In genomic region chr10:64086083-64086772, GRCh38 we compare ENCODE assay signal across 28 cellular contexts.
DNase-seq lines count a peak whose midpoint lies in the region; ATAC-seq and TF ChIP-seq lines count a peak whose summit lies in the region.
"Had no signal": no experiment of that assay in that cellular context is flagged by ENCODE, and none has a peak within 500 bp of the region (broad histone marks: within the 10 kb centered on the region; RNA-seq: fewer than 3 reads in every experiment).

No MANE protein-coding gene starts in this region.

- no peaks in the 10 kb centered on the region for H3K36me3 Mint-ChIP-seq in GM23338 (ENCODE audit: low read depth)
- H3K36me3 Mint-ChIP-seq: CD4-positive, CD25-positive, alpha-beta regulatory T cell had no signal

- no peak for TF ChIP-seq CTCF in GM23338 (conservative IDR thresholded peaks at IDR 0.05; ENCODE audit: low read depth in 2 of 2)

- H3K9me2 ChIP-seq in GM23338 (ENCODE audit: insufficient read depth) = no peaks in the 10 kb centered on the region; the same call in 1 of the 2 replicates

- H3K36me3 ChIP-seq in GM23338 (ENCODE audit: insufficient read depth) = no peaks in the 10 kb centered on the region
- H3K36me3 ChIP-seq in NT2/D1 (ENCODE audit: insufficient read depth, insufficient read length, low read length) = no peaks in the 10 kb centered on the region
- H3K36me3 ChIP-seq: BLaER1, SJCRH30 had no signal

- H3K27me3 ChIP-seq in GM23338 (ENCODE audit: insufficient read depth) = peaks cover 17% of the 10 kb centered on the region; the same call in 1 of the 2 replicates
- H3K27me3 ChIP-seq in NT2/D1 (ENCODE audit: insufficient read depth, insufficient read length) = no peaks in the 10 kb centered on the region
- H3K27me3 ChIP-seq: BLaER1, SJCRH30 had no signal

- H3K79me2 ChIP-seq in GM23338 (replicated peaks; ENCODE audit: insufficient read depth) = no peaks in the 10 kb centered on the region

- no peak overlapping the region for H2AFZ ChIP-seq in GM23338
- H2AFZ ChIP-seq: GM23248, PC-9 had no signal

- peak; percentile 82 for DNase-seq in GM23338 (ENCODE audit: low spot score)
- peak; percentile 40 for DNase-seq in NT2/D1 (ENCODE audit: low read depth, low spot score)
- peak; percentile 44 for DNase-seq in iPS DF 4.7 (ENCODE audit: extremely low read depth, low spot score)
- peak; percentile 55 for DNase-seq in left kidney (ENCODE audit: low read depth, low spot score)
- DNase-seq in SW480 (ENCODE audit: low spot score) = no peak
- DNase-seq in KG1 (lab: John Stamatoyannopoulos, UW) = no peak
- DNase-seq in GM19238 (ENCODE audit: insufficient read length, low spot score) = no peak
- DNase-seq: CD4-positive, CD25-positive, alpha-beta regulatory T cell; DMS153; DND-41; GM23248; Karpas-422; NCI-H1092; NCI-H1417 treated with DMSO at 0.1 percent for 48 hours; NCI-H1694 treated with DMSO at 0.1 percent for 48 hours; NCI-H2081 treated with DMSO at 0.1 percent for 48 hours; NCI-H2171 treated with DMSO at 0.1 percent for 48 hours; NCI-H345; NCI-H510A treated with DMSO at 0.1 percent for 48 hours; NCI-H748 treated with DMSO at 0.1 percent for 48 hours; NK-92 treated with Interleukin-12 subunit alpha and Interleukin-12 subunit beta, amount 100 ng/mL, for 24 hours; PC-9; SJCRH30 had no signal

- no peak overlapping the region for H3K4me3 ChIP-seq in GM23338
- no peak overlapping the region for H3K4me3 ChIP-seq in NT2/D1 (ENCODE audit: insufficient read length, low read depth)
- H3K4me3 ChIP-seq: BLaER1, GM23248, PC-9, SJCRH30 had no signal

- H3K4me3 Mint-ChIP-seq in GM23338 = no peak overlapping the region; the same call in 2 of the 3 replicates
- H3K4me3 Mint-ChIP-seq: CD4-positive, CD25-positive, alpha-beta regulatory T cell had no signal

- no peak overlapping the region for H3K9ac ChIP-seq in NT2/D1 (ENCODE audit: insufficient read length, low read depth)
- H3K9ac ChIP-seq: BLaER1, GM23248 had no signal

- H3K4me2 ChIP-seq in GM23338 = peak overlapping the region; percentile 0; the same call in 1 of the 2 replicates
- H3K4me2 ChIP-seq: BLaER1, PC-9 had no signal

- H3K27ac ChIP-seq in GM23338 (ENCODE audit: low read depth) = no peak overlapping the region
- H3K27ac ChIP-seq: BLaER1, GM23248, PC-9, SJCRH30 had no signal

- peak; percentile 95 for ATAC-seq in GM23338
- ATAC-seq in GM18861 (IDR thresholded peaks at IDR 0.05; ENCODE audit: unreplicated experiment) = no peak
- ATAC-seq: HCT116, Right ventricle myocardium inferior, SK-N-SH treated with all-trans-retinoic acid at 6 μM for 48 hours had no signal

- no peaks in the 10 kb centered on the region for H3F3A ChIP-seq in GM23338 (replicated peaks; ENCODE audit: low read depth)

- peaks cover 33% of the 10 kb centered on the region for H3K4me1 Mint-ChIP-seq in GM23338
- H3K4me1 Mint-ChIP-seq: CD4-positive, CD25-positive, alpha-beta regulatory T cell had no signal

- no peak overlapping the region for H3K27ac Mint-ChIP-seq in GM23338
- H3K27ac Mint-ChIP-seq: CD4-positive, CD25-positive, alpha-beta regulatory T cell had no signal

- H3K27me3 Mint-ChIP-seq in GM23338 (ENCODE audit: insufficient read depth, low read depth, poor library complexity) = peaks cover 18% of the 10 kb centered on the region
- H3K27me3 Mint-ChIP-seq: CD4-positive, CD25-positive, alpha-beta regulatory T cell had no signal

- no peaks in the 10 kb centered on the region for H3K9me3 ChIP-seq in NT2/D1 (ENCODE audit: insufficient read depth, low read length)
- H3K9me3 ChIP-seq: BLaER1, SJCRH30 had no signal

- no peaks in the 10 kb centered on the region for H4K20me1 ChIP-seq in GM23338 (replicated peaks; ENCODE audit: insufficient read depth)
- H4K20me1 ChIP-seq: BLaER1 had no signal

- no peaks in the 10 kb centered on the region for H3K9me3 Mint-ChIP-seq in GM23338
- H3K9me3 Mint-ChIP-seq: CD4-positive, CD25-positive, alpha-beta regulatory T cell had no signal

- H3K4me1 ChIP-seq in GM23338 (ENCODE audit: insufficient read depth) (peaks cover 20% of the 10 kb centered on the region), NT2/D1 (ENCODE audit: insufficient read depth, insufficient read length) (no peaks in the 10 kb centered on the region)
- H3K4me1 ChIP-seq: SJCRH30 had no signal

TF ChIP-seq in GM23338, 12 proteins besides CTCF, POLR2A, EP300 and RAD21:
- TF ChIP-seq NANOG (IDR thresholded peaks at IDR 0.05; ENCODE audit: borderline replicate concordance) (peak; percentile 73; the same call in 1 of the 2 replicates), ZNF462 (CRISPR knock-in tag; IDR thresholded peaks at IDR 0.05) (0 out of 2 replicates have a peak, but pooled peaks have one; percentile 35), ZNF331 (CRISPR knock-in tag; IDR thresholded peaks at IDR 0.05; ENCODE audit: low read depth) (no peak)

Comparison
In these comparisons a context has a peak if more than half of its experiments do, and no peak if none do; other contexts are left out.
1. DNase-seq: peak in GM23338 (single experiment), NT2/D1 (single experiment), iPS DF 4.7 (single experiment) and left kidney (single experiment); none in SW480 (single experiment), KG1 (single experiment) and GM19238 (single experiment).